ENCODE assay signal across 10 cellular contexts in the genomic region with DNA sequence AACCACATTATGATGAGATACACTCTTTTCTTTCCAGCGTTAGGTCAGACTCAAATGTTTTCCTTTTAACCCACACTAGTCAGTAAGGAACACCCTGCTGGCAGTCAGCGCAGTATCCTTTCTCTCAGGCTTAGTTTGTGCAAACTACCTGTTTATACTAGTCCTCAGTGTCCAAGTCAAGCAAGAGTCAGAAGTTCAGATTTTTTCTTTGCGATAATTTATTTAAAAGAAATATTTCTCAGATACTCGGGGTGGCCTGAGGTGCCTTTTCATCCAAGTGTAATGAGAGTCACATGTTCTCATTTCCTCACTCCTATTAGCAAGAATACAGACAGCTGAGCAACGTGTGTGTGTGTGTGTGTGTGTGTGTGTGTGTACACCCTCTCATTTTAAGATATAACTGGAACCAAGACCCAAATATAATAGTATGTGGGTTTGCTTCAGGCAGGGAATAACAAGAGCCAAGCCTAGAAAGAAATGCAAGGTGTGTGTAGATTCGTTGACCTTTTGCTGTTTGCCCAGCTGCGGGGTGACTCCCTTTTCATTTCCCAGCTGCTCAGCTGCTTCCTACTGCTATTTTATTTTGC.
DNase-seq lines count a peak whose midpoint lies in the region; ATAC-seq and TF ChIP-seq lines count a peak whose summit lies in the region.
"Had no signal": no experiment of that assay in that cellular context is flagged by ENCODE, and none has a peak within 500 bp of the region (broad histone marks: within the 10 kb centered on the region; RNA-seq: fewer than 3 reads in every experiment).

No MANE protein-coding gene starts in this region.

- POLR2A ChIA-PET in PC-9 (lab: Charles Lee; ENCODE audit: unreplicated experiment), result interaction anchor here (0.7 kb wide), 1 partner anchor 121 kb away, joined by 3 read pairs; no protein-coding TSS in a partner anchor

- CTCF ChIA-PET in PC-9 (lab: Charles Lee), result no interaction called here

- BruUV-seq in PC-9 (replicated peaks; lab: Mats Ljungman, UMichigan), result no TSS peak

- H3K9me3 ChIP-seq in breast epithelium (no peaks in the 10 kb centered on the region), vagina (no peaks in the 10 kb centered on the region), PC-9 (ENCODE audit: insufficient read depth, low read depth) (no peaks in the 10 kb centered on the region; the same call in 1 of the 2 replicates)

- H3K36me3 ChIP-seq in breast epithelium (no peaks in the 10 kb centered on the region), vagina (no peaks in the 10 kb centered on the region), PC-9 (ENCODE audit: low read depth) (peaks cover 23% of the 10 kb centered on the region)

- ATAC-seq in left lobe of liver (peak; percentile 67), GM21423 (IDR thresholded peaks at IDR 0.05; ENCODE audit: unreplicated experiment) (no peak)
- ATAC-seq: K562 had no signal

- intact Hi-C loops in breast epithelium (cut with DNase I; ENCODE audit: low total_unique reads), result no loop called here
- intact Hi-C loops in vagina (cut with DNase I), result no loop called here
- intact Hi-C loops in posterior cingulate gyrus (cut with DNase I), result no loop called here
- intact Hi-C loops in PC-9 (cut with micrococcal nuclease; ENCODE audit: unreplicated experiment), result no loop called here

- H3K79me2 ChIP-seq in PC-9 (ENCODE audit: low read depth), result peaks cover 8% of the 10 kb centered on the region

- H3K27me3 ChIP-seq in breast epithelium, result no peaks in the 10 kb centered on the region
- H3K27me3 ChIP-seq in vagina, result no peaks in the 10 kb centered on the region
- no peaks in the 10 kb centered on the region for H3K27me3 ChIP-seq in PC-9 (ENCODE audit: insufficient read depth, low read depth)

- H3K4me3 ChIP-seq in breast epithelium, result peak overlapping the region in 2 of 3 donors; percentile 15 to 23
- peak overlapping the region in 1 of 2 donors; percentile 6 for H3K4me3 ChIP-seq in vagina
- no peak overlapping the region for H3K4me3 ChIP-seq in PC-9
- H3K4me3 ChIP-seq: K562 had no signal

- H3K27ac ChIP-seq in breast epithelium (peak overlapping the region; percentile 63 to 70), vagina (peak overlapping the region; percentile 21), PC-9 (no peak overlapping the region)
- H3K27ac ChIP-seq: 22Rv1 had no signal

- H3K4me1 ChIP-seq in breast epithelium, result peaks cover 0 to 4% of the 10 kb centered on the region in 2 donors
- peaks cover 16% of the 10 kb centered on the region for H3K4me1 ChIP-seq in vagina
- no peaks in the 10 kb centered on the region for H3K4me1 ChIP-seq in PC-9 (replicated peaks; ENCODE audit: insufficient read depth)

- H3K4me2 ChIP-seq in PC-9, result no peak overlapping the region

- peaks cover 6% of the 10 kb centered on the region; the same call in 1 of the 2 replicates for H3F3A ChIP-seq in PC-9 (ENCODE audit: insufficient read depth, low read depth)

- no peak overlapping the region for H2AFZ ChIP-seq in PC-9

- TF ChIP-seq CTCF in breast epithelium (IDR thresholded peaks at IDR 0.05) (no peak), vagina (IDR thresholded peaks at IDR 0.05) (no peak), PC-9 (conservative IDR thresholded peaks at IDR 0.05) (no peak)

- DNase-seq in DMS 273 (lab: John Stamatoyannopoulos, UW; ENCODE audit: unreplicated experiment) (peak; percentile 26), DMS 273 treated with DMSO at 0.1 percent for 48 hours (lab: John Stamatoyannopoulos, UW) (no peak), breast epithelium (ENCODE audit: low spot score in 2 of 2) (no peak), left lobe of liver (ENCODE audit: low spot score) (no peak), vagina (ENCODE audit: extremely low spot score in 2 of 2) (no peak), posterior cingulate gyrus (no peak), PC-9 (no peak)

- no peaks in the 10 kb centered on the region for H3K9me2 ChIP-seq in PC-9 (ENCODE audit: insufficient read depth)

- H4K20me1 ChIP-seq in PC-9 (ENCODE audit: insufficient read depth), result 0 out of 2 replicates have a peak, but pooled peaks cover 4% of the 10 kb centered on the region

- TF ChIP-seq POLR2A in breast epithelium (IDR thresholded peaks at IDR 0.05), result no peak
- no peak for TF ChIP-seq POLR2A in vagina (IDR thresholded peaks at IDR 0.05)
